In the genomic region with DNA sequence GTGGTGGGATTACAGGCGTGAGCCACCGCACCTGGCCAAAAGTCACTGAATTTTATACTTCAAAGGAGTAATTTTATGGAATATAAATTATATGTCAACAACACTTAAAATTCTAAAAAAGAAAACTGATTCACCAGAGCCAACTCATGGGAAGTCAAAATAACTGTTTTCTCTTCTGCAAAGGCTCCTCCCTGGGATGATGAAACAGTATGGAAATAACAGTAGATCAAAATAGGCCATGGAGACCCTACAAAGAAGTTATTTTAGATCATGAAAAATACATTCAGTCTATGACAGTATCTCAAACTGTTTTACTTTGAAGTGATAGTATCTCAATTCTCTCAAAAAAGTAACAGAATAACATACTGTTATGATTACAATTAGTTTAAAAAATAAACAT, we compare ENCODE assay signal across 29 cellular contexts.
"Had no signal": no experiment of that assay in that cellular context is flagged by ENCODE, and none has a peak within 500 bp of the region (broad histone marks: within the 10 kb centered on the region; RNA-seq: fewer than 3 reads in every experiment).

No MANE protein-coding gene starts in this region.

- H3K36me3 ChIP-seq: left lung, lower lobe of right lung, neural progenitor cell, neutrophil, right atrium auricular region, right lobe of liver, stomach, thyroid gland, transverse colon, upper lobe of left lung, vagina had no signal

- DNase-seq: immature natural killer cell; kidney; left colon; left lung; lower lobe of right lung; mammary epithelial cell; mesenchymal stem cell; naive B cell; natural killer cell; nephron progenitor cell; occipital lobe; right lobe of liver; stimulated activated CD4-positive, alpha-beta T cell treated with anti-CD3 and anti-CD28 coated beads, Interleukin-12 subunit alpha, Interleukin-12 subunit beta, amount 100 ng/mL, for 4 hours; stimulated activated CD4-positive, alpha-beta T cell treated with anti-CD3 and anti-CD28 coated beads, Interleukin-15, amount 100 ng/mL, for 24 hours; stimulated activated CD4-positive, alpha-beta T cell treated with anti-CD3 and anti-CD28 coated beads, Interleukin-2, amount 100 ng/mL, for 24 hours; stimulated activated CD4-positive, alpha-beta T cell treated with anti-CD3 and anti-CD28 coated beads, Interleukin-4, amount 100 ng/mL, for 1 hour; stimulated activated naive B cell treated with anti-CD40 and anti-IgM and Interleukin-4, amounts not matched to agents 10 μg/mL and 1 μg/mL and 100 μg/mL, for 72 hours; stimulated activated naive CD8-positive, alpha-beta T cell treated with anti-CD3 and anti-CD28 coated beads, Interleukin-15, Interleukin-2, amounts not matched to agents 100 U/mL and 50 U/mL, for 24 hours; stomach; testis; thyroid gland; transverse colon; upper lobe of left lung had no signal

- H2AFZ ChIP-seq: neural progenitor cell, parathyroid adenoma had no signal

- H3K4me1 ChIP-seq: left lung, lower lobe of right lung, parathyroid adenoma, right lobe of liver, testis, thyroid gland, transverse colon, vagina had no signal

- H3K27ac ChIP-seq: left lung, lower lobe of right lung, neural progenitor cell, neutrophil, parathyroid adenoma, right atrium auricular region, right lobe of liver, skin epidermis, stomach, testis, thyroid gland, transverse colon, upper lobe of left lung, vagina had no signal

- H3K4me3 ChIP-seq: left lung, neural progenitor cell, right lobe of liver, skin epidermis, stomach, testis, thyroid gland, transverse colon, vagina had no signal

- H3K27me3 ChIP-seq: left lung, neural progenitor cell, neutrophil, right atrium auricular region, right lobe of liver, stomach, testis, thyroid gland, transverse colon, upper lobe of left lung, vagina had no signal

- ATAC-seq: left colon; lower lobe of right lung; natural killer cell; stimulated activated naive B cell treated with anti-CD40 and anti-IgM and Interleukin-4, amounts not matched to agents 10 μg/mL and 1 μg/mL and 100 μg/mL, for 72 hours; stimulated activated naive CD8-positive, alpha-beta T cell treated with anti-CD3 and anti-CD28 coated beads, Interleukin-15, Interleukin-2, amounts not matched to agents 100 U/mL and 50 U/mL, for 24 hours had no signal

- H3K9me3 ChIP-seq: left lung, lower lobe of right lung, neutrophil, right atrium auricular region, right lobe of liver, stomach, testis, thyroid gland, transverse colon, upper lobe of left lung, vagina had no signal

- H3K79me2 ChIP-seq: parathyroid adenoma had no signal
